ENCODE assay signal across 1 cellular context in genomic region chr10:52747680-52748079, GRCh38.
A peak's percentile ranks its signal among the peaks of the same experiment; 100 is the strongest.
TF ChIP-seq lines count a peak whose summit lies in the region.

No MANE protein-coding gene starts in this region.

TF ChIP-seq in HepG2, 621 proteins besides CTCF, POLR2A, EP300 and RAD21 (continued from another document):
- TF ChIP-seq PAXIP1 (CRISPR knock-in tag; conservative IDR thresholded peaks at IDR 0.05) (peak; percentile 33; the same call in 1 of the 2 replicates), ZNF644 (CRISPR knock-in tag; IDR thresholded peaks at IDR 0.05; ENCODE audit: low read depth) (peak; percentile 39; the same call in 1 of the 2 replicates), SALL2 (CRISPR knock-in tag; IDR thresholded peaks at IDR 0.05) (no peak), MLXIP (CRISPR knock-in tag; IDR thresholded peaks at IDR 0.05; ENCODE audit: borderline replicate concordance) (no peak), HNF1A (IDR thresholded peaks at IDR 0.05; ENCODE audit: low read depth) (no peak), HNF1A (CRISPR knock-in tag; IDR thresholded peaks at IDR 0.05; ENCODE audit: borderline replicate concordance) (no peak), ZMYM4 (CRISPR knock-in tag; IDR thresholded peaks at IDR 0.05) (peak; percentile 33; the same call in 1 of the 2 replicates), CCDC6 (CRISPR knock-in tag; IDR thresholded peaks at IDR 0.05) (0 out of 2 replicates have a peak, but pooled peaks have one; percentile 28), ZNF260 (CRISPR knock-in tag; IDR thresholded peaks at IDR 0.05; ENCODE audit: borderline replicate concordance, low read depth) (no peak), ZBTB26 (CRISPR knock-in tag; IDR thresholded peaks at IDR 0.05; ENCODE audit: borderline replicate concordance) (0 out of 2 replicates have a peak, but pooled peaks have one; percentile 28), SOX13 (IDR thresholded peaks at IDR 0.05) (no peak), SOX13 (CRISPR knock-in tag; conservative IDR thresholded peaks at IDR 0.05 in 1 of 2, IDR thresholded peaks at IDR 0.05 in 1 of 2) (0 out of 4 replicates have a peak, but pooled peaks of 1 of the 2 experiments have one; percentile 24), CEBPB (IDR thresholded peaks at IDR 0.05; ENCODE audit: borderline replicate concordance, low read depth, low read length) (no peak), ASH2L (IDR thresholded peaks at IDR 0.05; ENCODE audit: insufficient read length, low read depth, low read length) (no peak), ZNF350 (CRISPR knock-in tag; IDR thresholded peaks at IDR 0.05; ENCODE audit: borderline replicate concordance, low read depth) (no peak)
